Comparison of ENCODE assay signal across 8 cellular contexts in genomic region chr20:31822421-31823330, GRCh38. TPM values are rescaled to one million over a fixed set of nuclear protein-coding genes. Genes with fewer than 3 reads are reported as not detected.
DNase-seq lines count a peak whose midpoint lies in the region; ATAC-seq and TF ChIP-seq lines count a peak whose summit lies in the region.

No MANE protein-coding gene starts in this region.

- POLR2A ChIA-PET in CD8-positive, alpha-beta memory T cell (lab: Charles Lee), result no interaction called here

- DNase-seq in CD8-positive, alpha-beta memory T cell, result peak; percentile 62 to 78 (median 70)
- DNase-seq in GOT3 (lab: John Stamatoyannopoulos, UW) (peak; percentile 46), NCI-H146 (lab: John Stamatoyannopoulos, UW) (peak; percentile 93), T1000 (lab: John Stamatoyannopoulos, UW) (peak; percentile 50), ascending aorta (ENCODE audit: low spot score in 2 of 2) (peak; percentile 59 to 94), hepatocyte (ENCODE audit: low spot score) (peak; percentile 87), smooth muscle cell (lab: John Stamatoyannopoulos, UW; ENCODE audit: unreplicated experiment) (peak; percentile 67)

- H3K36me3 Mint-ChIP-seq in CD8-positive, alpha-beta memory T cell, result no peaks in the 10 kb centered on the region

- H2AFZ ChIP-seq in hepatocyte (no peak overlapping the region), smooth muscle cell (ENCODE audit: low read depth) (no peak overlapping the region)

- no peaks in the 10 kb centered on the region for H3K9me2 ChIP-seq in hepatocyte (replicated peaks; ENCODE audit: insufficient read depth)

- no peaks in the 10 kb centered on the region for H3K36me3 ChIP-seq in CD8-positive, alpha-beta memory T cell (ENCODE audit: insufficient read depth, low read length)
- H3K36me3 ChIP-seq in ascending aorta (no peaks in the 10 kb centered on the region), hepatocyte (replicated peaks; ENCODE audit: insufficient read depth, low read depth) (no peaks in the 10 kb centered on the region), smooth muscle cell (ENCODE audit: low read depth) (no peaks in the 10 kb centered on the region)

- H3K79me2 ChIP-seq in hepatocyte (no peaks in the 10 kb centered on the region), smooth muscle cell (ENCODE audit: low read depth) (no peaks in the 10 kb centered on the region)

- peak overlapping the region in 3 of 7 donors; percentile 17 to 44 (median 32) for H3K4me3 Mint-ChIP-seq in CD8-positive, alpha-beta memory T cell

- 16% methylated on average over 29 of the region's 29 CpGs for WGBS in hepatocyte (ENCODE audit: low lambda C conversion rate, missing lambda C conversion rate)
- 18% methylated on average over 29 of the region's 29 CpGs for WGBS in smooth muscle cell (ENCODE audit: low lambda C conversion rate)

- TF ChIP-seq CTCF in ascending aorta (IDR thresholded peaks at IDR 0.05) (peak; percentile 95 to 99 (median 98)), hepatocyte (IDR thresholded peaks at IDR 0.05; ENCODE audit: poor library complexity) (peak; percentile 99), smooth muscle cell (IDR thresholded peaks at IDR 0.05; ENCODE audit: borderline replicate concordance, insufficient read depth, poor library complexity, severe bottlenecking) (peak; percentile 99)

- no peak overlapping the region for H3K4me3 ChIP-seq in CD8-positive, alpha-beta memory T cell (ENCODE audit: low read length)
- H3K4me3 ChIP-seq in ascending aorta (peak overlapping the region in 1 of 2 donors; percentile 1), hepatocyte (no peak overlapping the region), smooth muscle cell (no peak overlapping the region)

- H3K27ac ChIP-seq in CD8-positive, alpha-beta memory T cell (ENCODE audit: low read depth, low read length), result no peak overlapping the region
- H3K27ac ChIP-seq in ascending aorta (peak overlapping the region; percentile 53 to 79), hepatocyte (no peak overlapping the region), smooth muscle cell (ENCODE audit: low read depth) (no peak overlapping the region)

- H4K20me1 ChIP-seq in hepatocyte (ENCODE audit: insufficient read depth, poor library complexity, severe bottlenecking) (no peaks in the 10 kb centered on the region), smooth muscle cell (ENCODE audit: low read depth) (no peaks in the 10 kb centered on the region)

- H3K4me2 ChIP-seq in hepatocyte (peak overlapping the region; percentile 64), smooth muscle cell (peak overlapping the region; percentile 54)

- ATAC-seq in HG03045 (IDR thresholded peaks at IDR 0.05; ENCODE audit: unreplicated experiment), result no peak

- H3K4me1 Mint-ChIP-seq in CD8-positive, alpha-beta memory T cell, result peaks cover 0 to 5% (median 5%) of the 10 kb centered on the region in 3 donors

- CTCF ChIA-PET in CD8-positive, alpha-beta memory T cell (lab: Charles Lee), result interaction anchor here (0.6 to 3.8 kb wide), 20 partner anchors 8 to 997 kb away, joined by 3 to 34 read pairs (median 4); partner anchors contain the start of genes C20orf203, FOXS1, MAPRE1 and PDRG1

- H3K27me3 Mint-ChIP-seq in CD8-positive, alpha-beta memory T cell, result no peaks in the 10 kb centered on the region

- no peaks in the 10 kb centered on the region for H3F3A ChIP-seq in smooth muscle cell (ENCODE audit: low read depth)

- H3K4me1 ChIP-seq in CD8-positive, alpha-beta memory T cell (ENCODE audit: insufficient read depth, low read length), result no peaks in the 10 kb centered on the region
- H3K4me1 ChIP-seq in ascending aorta (peaks cover 9 to 29% of the 10 kb centered on the region in 2 donors), hepatocyte (ENCODE audit: insufficient read depth) (no peaks in the 10 kb centered on the region), smooth muscle cell (ENCODE audit: low read depth) (no peaks in the 10 kb centered on the region)

- no peaks in the 10 kb centered on the region for H3K9me3 Mint-ChIP-seq in CD8-positive, alpha-beta memory T cell

- H3K27me3 ChIP-seq in CD8-positive, alpha-beta memory T cell (ENCODE audit: insufficient read depth, low read length, poor library complexity, severe bottlenecking), result no peaks in the 10 kb centered on the region
- no peaks in the 10 kb centered on the region for H3K27me3 ChIP-seq in ascending aorta
- no peaks in the 10 kb centered on the region for H3K27me3 ChIP-seq in hepatocyte
- no peaks in the 10 kb centered on the region for H3K27me3 ChIP-seq in smooth muscle cell (ENCODE audit: low read depth)

- no peaks in the 10 kb centered on the region for H3K9me3 ChIP-seq in CD8-positive, alpha-beta memory T cell (ENCODE audit: low read length)
- H3K9me3 ChIP-seq in ascending aorta, result no peaks in the 10 kb centered on the region
- no peaks in the 10 kb centered on the region for H3K9me3 ChIP-seq in hepatocyte (ENCODE audit: low read depth)
- H3K9me3 ChIP-seq in smooth muscle cell (replicated peaks; ENCODE audit: low read depth), result no peaks in the 10 kb centered on the region

- no peak overlapping the region for H3K9ac ChIP-seq in smooth muscle cell (ENCODE audit: low read depth)

- intact Hi-C loops in ascending aorta (cut with DNase I), result loop anchor here (1.0 to 10.0 kb wide), 6 partner anchors 14 to 382 kb away; partner anchors contain the start of genes PDRG1, PLAGL2 and POFUT1

- H3K27ac Mint-ChIP-seq in CD8-positive, alpha-beta memory T cell, result peak overlapping the region in 2 of 8 donors; percentile 8 to 55

RNA-seq across cellular contexts. Expression of gene MYLK2, which starts 3.5 kb away (rescaled TPM):
- under 1 TPM; 0.13 to 0.24 TPM for total RNA-seq in CD8-positive, alpha-beta memory T cell
- not detected for polyA plus RNA-seq in CD8-positive, alpha-beta memory T cell
- total RNA-seq in ascending aorta (not detected), hepatocyte (not detected in 2 replicates), smooth muscle cell (0.09 and 0.54 TPM in 2 replicates)
- polyA plus RNA-seq in hepatocyte (0.33 TPM in 1 of 2 replicates, not detected in the other), smooth muscle cell (0.22 TPM in 1 of 2 replicates, not detected in the other)

RNA-seq across cellular contexts. Expression of gene FOXS1, which starts 22.7 kb away (rescaled TPM):
- not detected for total RNA-seq in CD8-positive, alpha-beta memory T cell
- not detected for polyA plus RNA-seq in CD8-positive, alpha-beta memory T cell
- total RNA-seq in ascending aorta (21.8 TPM), hepatocyte (0.64 and 0.87 TPM in 2 replicates), smooth muscle cell (0.09 and 2.6 TPM in 2 replicates)
- polyA plus RNA-seq in hepatocyte (0.96 and 1.1 TPM in 2 replicates), smooth muscle cell (2.1 and 3.3 TPM in 2 replicates)

RNA-seq across cellular contexts. Expression of gene DUSP15, which starts 47.7 kb away (rescaled TPM):
- total RNA-seq in CD8-positive, alpha-beta memory T cell, result not detected
- polyA plus RNA-seq in CD8-positive, alpha-beta memory T cell, result not detected
- total RNA-seq in ascending aorta, result 13.0 TPM
- total RNA-seq in hepatocyte, result 23.0 and 23.5 TPM in 2 replicates
- polyA plus RNA-seq in hepatocyte, result 10.2 and 12.2 TPM in 2 replicates
- total RNA-seq in smooth muscle cell, result 10.2 and 13.6 TPM in 2 replicates
- polyA plus RNA-seq in smooth muscle cell, result 3.7 and 6.2 TPM in 2 replicates

RNA-seq across cellular contexts. Expression of gene TTLL9, which starts 47.8 kb away (rescaled TPM):
- total RNA-seq in CD8-positive, alpha-beta memory T cell, result not detected
- not detected for polyA plus RNA-seq in CD8-positive, alpha-beta memory T cell
- not detected for total RNA-seq in ascending aorta
- total RNA-seq in hepatocyte, result 0.84 TPM in 1 of 2 replicates, not detected in the other
- 0.18 and 0.54 TPM in 2 replicates for polyA plus RNA-seq in hepatocyte
- total RNA-seq in smooth muscle cell, result not detected in 2 replicates
- polyA plus RNA-seq in smooth muscle cell, result 0.13 and 0.18 TPM in 2 replicates

Comparison
In these comparisons a context has a peak if more than half of its experiments do, and no peak if none do; other contexts are left out.
1. H3K27ac ChIP-seq: peak in ascending aorta (2 of 2); none in CD8-positive, alpha-beta memory T cell (single experiment), hepatocyte (single experiment) and smooth muscle cell (single experiment).
2. RNA of gene DUSP15, which starts 47.7 kb away (total RNA-seq): 23.0 to 23.5 TPM in hepatocyte, 13.0 TPM in ascending aorta (single experiment) and 10.2 to 13.6 TPM in smooth muscle cell; not detected in CD8-positive, alpha-beta memory T cell; every median in the first group is over 10 times any median in the second.
3. Peak in every context shown above with its lines, with median percentiles within 50 percentile points of each other: DNase-seq and CTCF ChIP-seq.